Comparison of ENCODE assay signal across 1 cellular context in the genomic region with DNA sequence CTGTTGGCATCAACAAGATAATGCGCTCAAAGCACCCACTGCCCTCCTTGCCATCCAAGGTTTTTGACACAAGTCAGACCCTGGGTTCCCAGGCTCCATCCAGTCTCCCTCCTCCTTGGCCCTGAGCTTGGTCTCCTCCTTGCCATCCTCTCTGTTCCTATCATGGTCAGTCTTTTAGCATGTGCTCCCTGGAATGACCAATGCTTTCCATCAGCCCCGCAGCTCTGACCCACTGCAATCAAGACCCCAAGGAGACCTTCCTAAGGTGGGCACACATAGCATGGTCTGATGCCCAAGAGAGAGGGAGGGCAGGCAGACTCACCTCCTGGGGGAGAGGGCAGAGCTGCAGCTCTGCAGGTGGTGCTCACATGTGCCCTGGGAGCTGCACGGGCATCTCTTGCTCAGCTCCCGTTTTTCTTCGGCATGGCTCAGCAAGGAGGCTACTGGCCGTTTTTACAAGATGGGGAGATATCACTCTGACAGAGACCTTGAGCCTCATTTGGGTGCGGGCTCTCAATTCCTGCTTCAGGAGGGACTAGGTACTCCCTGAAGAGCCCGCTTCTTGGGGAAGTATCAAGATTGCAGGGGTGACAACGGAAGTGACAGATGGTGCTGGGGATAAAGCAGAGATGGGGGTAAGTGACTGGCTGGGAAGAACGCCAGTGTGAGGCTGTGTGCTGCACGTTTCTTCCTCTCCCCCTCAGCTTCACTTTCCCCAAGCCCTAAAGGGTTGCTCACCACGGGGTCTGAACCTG.
TF ChIP-seq lines count a peak whose summit lies in the region.

No MANE protein-coding gene starts in this region.

TF ChIP-seq in K562, 482 proteins besides CTCF, POLR2A, EP300 and RAD21 (continued from another document):
- TF ChIP-seq, protein P1, sequence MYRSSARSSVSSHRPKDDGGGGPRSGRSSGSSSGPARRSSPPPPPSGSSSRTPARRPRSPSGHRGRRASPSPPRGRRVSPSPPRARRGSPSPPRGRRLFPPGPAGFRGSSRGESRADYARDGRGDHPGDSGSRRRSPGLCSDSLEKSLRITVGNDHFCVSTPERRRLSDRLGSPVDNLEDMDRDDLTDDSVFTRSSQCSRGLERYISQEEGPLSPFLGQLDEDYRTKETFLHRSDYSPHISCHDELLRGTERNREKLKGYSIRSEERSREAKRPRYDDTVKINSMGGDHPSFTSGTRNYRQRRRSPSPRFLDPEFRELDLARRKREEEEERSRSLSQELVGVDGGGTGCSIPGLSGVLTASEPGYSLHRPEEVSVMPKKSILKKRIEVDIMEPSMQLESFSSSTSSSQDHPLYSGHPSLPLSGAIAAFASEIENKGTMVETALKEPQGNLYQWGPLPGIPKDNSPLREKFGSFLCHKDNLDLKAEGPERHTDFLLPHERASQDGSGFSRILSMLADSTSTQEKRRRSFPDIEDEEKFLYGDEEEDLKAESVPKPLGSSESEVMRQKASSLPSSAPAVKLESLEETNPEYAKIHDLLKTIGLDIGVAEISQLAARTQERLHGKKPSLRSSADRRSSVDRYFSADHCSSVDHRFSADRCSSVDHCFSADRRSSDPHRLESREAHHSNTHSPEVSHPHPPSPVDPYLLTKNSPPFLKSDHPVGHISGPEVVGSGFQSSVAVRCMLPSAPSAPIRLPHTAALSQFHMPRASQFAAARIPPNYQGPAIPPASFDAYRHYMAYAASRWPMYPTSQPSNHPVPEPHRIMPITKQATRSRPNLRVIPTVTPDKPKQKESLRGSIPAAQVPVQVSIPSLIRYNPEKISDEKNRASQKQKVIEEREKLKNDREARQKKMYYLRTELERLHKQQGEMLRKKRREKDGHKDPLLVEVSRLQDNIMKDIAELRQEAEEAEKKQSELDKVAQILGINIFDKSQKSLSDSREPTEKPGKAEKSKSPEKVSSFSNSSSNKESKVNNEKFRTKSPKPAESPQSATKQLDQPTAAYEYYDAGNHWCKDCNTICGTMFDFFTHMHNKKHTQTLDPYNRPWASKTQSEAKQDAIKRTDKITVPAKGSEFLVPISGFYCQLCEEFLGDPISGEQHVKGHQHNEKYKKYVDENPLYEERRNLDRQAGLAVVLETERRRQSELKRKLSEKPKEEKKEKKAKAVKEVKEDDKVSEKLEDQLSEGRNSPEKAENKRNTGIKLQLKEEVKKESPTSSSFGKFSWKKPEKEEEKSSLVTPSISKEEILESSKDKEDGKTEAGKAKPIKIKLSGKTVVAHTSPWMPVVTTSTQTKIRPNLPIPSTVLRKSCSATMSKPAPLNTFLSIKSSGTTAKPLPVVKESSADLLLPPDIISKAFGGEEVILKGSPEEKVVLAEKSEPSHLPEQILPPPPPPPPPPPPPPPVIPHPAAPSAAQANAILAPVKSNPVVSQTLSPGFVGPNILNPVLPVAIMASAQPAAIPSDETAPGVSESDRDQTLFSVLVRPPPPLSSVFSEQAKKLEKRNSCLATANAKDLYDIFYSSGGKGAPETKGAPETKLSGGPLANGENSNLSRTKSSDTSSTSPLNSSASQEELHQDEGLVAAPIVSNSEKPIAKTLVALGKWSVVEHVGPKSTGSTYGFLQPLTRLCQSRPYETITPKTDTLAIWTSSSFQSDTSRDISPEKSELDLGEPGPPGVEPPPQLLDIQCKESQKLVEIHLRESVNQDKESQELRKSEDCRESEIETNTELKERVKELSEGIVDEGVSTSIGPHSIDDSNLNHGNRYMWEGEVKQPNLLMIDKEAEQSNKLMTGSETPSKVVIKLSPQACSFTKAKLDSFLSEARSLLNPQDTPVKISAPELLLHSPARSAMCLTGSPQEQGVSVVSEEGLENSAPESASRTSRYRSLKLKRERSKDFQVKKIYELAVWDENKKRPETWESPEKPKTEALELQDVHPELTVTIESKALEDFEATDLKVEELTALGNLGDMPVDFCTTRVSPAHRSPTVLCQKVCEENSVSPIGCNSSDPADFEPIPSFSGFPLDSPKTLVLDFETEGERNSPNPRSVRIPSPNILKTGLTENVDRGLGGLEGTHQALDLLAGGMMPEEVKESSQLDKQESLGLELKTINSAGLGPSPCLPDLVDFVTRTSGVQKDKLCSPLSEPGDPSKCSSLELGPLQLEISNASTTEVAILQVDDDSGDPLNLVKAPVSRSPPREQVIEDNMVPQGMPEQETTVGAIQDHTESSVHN (IDR thresholded peaks at IDR 0.05; ENCODE audit: borderline replicate concordance in 1 of 2, low read depth in 1 of 2): no peak
- TF ChIP-seq CREM (IDR thresholded peaks at IDR 0.05; ENCODE audit: low read depth) (peak; percentile 13; the same call in 1 of the 2 replicates), SPI1 (IDR thresholded peaks at IDR 0.05; ENCODE audit: borderline replicate concordance, low read depth, low read length) (0 out of 2 replicates have a peak, but pooled peaks have one; percentile 4)
